Comparison of ENCODE assay signal across 17 cellular contexts in genomic region chr4:113610542-113610941, GRCh38.
A peak's percentile ranks its signal among the peaks of the same experiment; 100 is the strongest.
DNase-seq lines count a peak whose midpoint lies in the region; ATAC-seq, FAIRE-seq and TF ChIP-seq lines count a peak whose summit lies in the region.
"Had no signal": no experiment of that assay in that cellular context is flagged by ENCODE, and none has a peak within 500 bp of the region (broad histone marks: within the 10 kb centered on the region; RNA-seq: fewer than 3 reads in every experiment).

No MANE protein-coding gene starts in this region.

- no peaks in the 10 kb centered on the region for H3K36me3 ChIP-seq in pancreas
- H3K36me3 ChIP-seq in GM23248 (ENCODE audit: low read depth) = 0 out of 2 replicates have a peak, but pooled peaks cover 19% of the 10 kb centered on the region

- DNase-seq in activated naive CD4-positive, alpha-beta T cell treated with anti-CD3 and anti-CD28 coated beads, Interleukin-2, amount 50 U/mL, for 16 hours = no peak
- peak; percentile 62 for DNase-seq in NCI-H1105 treated with DMSO at 0.1 percent for 48 hours (lab: John Stamatoyannopoulos, UW)
- peak; percentile 44 for DNase-seq in NCI-H510A treated with DMSO at 0.1 percent for 48 hours (lab: John Stamatoyannopoulos, UW)
- no peak for DNase-seq in pancreas
- no peak for DNase-seq in GM23248
- DNase-seq in NCI-H524 treated with DMSO at 0.1 percent for 48 hours (lab: John Stamatoyannopoulos, UW) = no peak
- DNase-seq in NCI-H82 treated with DMSO at 0.1 percent for 48 hours (lab: John Stamatoyannopoulos, UW; ENCODE audit: unreplicated experiment) = no peak
- DNase-seq: CD4-positive, alpha-beta memory T cell; KG1; NCI-H2107; NCI-H524; NK-92 treated with Interleukin-12 subunit alpha and Interleukin-12 subunit beta, amount 100 ng/mL, for 24 hours; PC-3; T-helper 1 cell had no signal

- no peak overlapping the region for H3K9ac ChIP-seq in GM23248

- H3K9me2 ChIP-seq in GM23248 (ENCODE audit: insufficient read depth) = no peaks in the 10 kb centered on the region; the same call in 1 of the 2 replicates

- in situ Hi-C loops in GM23248 (cut with MboI) = no loop called here

- H3K9me3 ChIP-seq in pancreas = no peaks in the 10 kb centered on the region
- no peaks in the 10 kb centered on the region for H3K9me3 ChIP-seq in GM23248 (ENCODE audit: low read depth)

- H3K4me1 Mint-ChIP-seq in activated naive CD4-positive, alpha-beta T cell treated with anti-CD3 and anti-CD28 coated beads, Interleukin-2, amount 50 U/mL, for 24 hours = peaks cover 53% of the 10 kb centered on the region

- TF ChIP-seq CTCF in pancreas (IDR thresholded peaks at IDR 0.05) = no peak

- peak in 3 of 4 donors; percentile 27 to 30 (median 29) for ATAC-seq in pancreas
- ATAC-seq: PC-3 had no signal

- H3K27me3 Mint-ChIP-seq in activated naive CD4-positive, alpha-beta T cell treated with anti-CD3 and anti-CD28 coated beads, Interleukin-2, amount 50 U/mL, for 24 hours = no peaks in the 10 kb centered on the region
- H3K27me3 Mint-ChIP-seq: B cell; CD4-positive, alpha-beta memory T cell had no signal

- 0 out of 2 replicates have a peak, but pooled peaks cover 5% of the 10 kb centered on the region for H3F3A ChIP-seq in GM23248 (ENCODE audit: insufficient read depth)

- H4K20me1 ChIP-seq in GM23248 (ENCODE audit: insufficient read depth) = no peaks in the 10 kb centered on the region

- H3K4me2 ChIP-seq in GM23248 (ENCODE audit: unreplicated experiment) = no peak overlapping the region

- H3K27me3 ChIP-seq in pancreas (no peaks in the 10 kb centered on the region), GM23248 (replicated peaks; ENCODE audit: insufficient read depth) (no peaks in the 10 kb centered on the region)

- H3K4me3 ChIP-seq in pancreas (no peak overlapping the region), GM23248 (no peak overlapping the region)

- H3K79me2 ChIP-seq in GM23248 (ENCODE audit: insufficient read depth) = peaks cover 92% of the 10 kb centered on the region

- no peak overlapping the region for H3K27ac ChIP-seq in pancreas
- no peak overlapping the region for H3K27ac ChIP-seq in GM23248

- H2AFZ ChIP-seq in GM23248 = no peak overlapping the region

- H3K36me3 Mint-ChIP-seq in activated naive CD4-positive, alpha-beta T cell treated with anti-CD3 and anti-CD28 coated beads, Interleukin-2, amount 50 U/mL, for 24 hours = peaks cover 37% of the 10 kb centered on the region

- H3K27ac Mint-ChIP-seq in activated naive CD4-positive, alpha-beta T cell treated with anti-CD3 and anti-CD28 coated beads, Interleukin-2, amount 50 U/mL, for 24 hours = peak overlapping the region; percentile 65
- H3K27ac Mint-ChIP-seq: B cell had no signal

- no peak overlapping the region for H3K4me3 Mint-ChIP-seq in activated naive CD4-positive, alpha-beta T cell treated with anti-CD3 and anti-CD28 coated beads, Interleukin-2, amount 50 U/mL, for 24 hours
- H3K4me3 Mint-ChIP-seq: B cell; CD4-positive, alpha-beta memory T cell had no signal

- H3K9me3 Mint-ChIP-seq in activated naive CD4-positive, alpha-beta T cell treated with anti-CD3 and anti-CD28 coated beads, Interleukin-2, amount 50 U/mL, for 24 hours = peaks cover 15% of the 10 kb centered on the region

- intact Hi-C loops in pancreas (cut with DNase I) = no loop called here

- peaks cover under 1 to 4% (median 2%) of the 10 kb centered on the region in 3 donors for H3K4me1 ChIP-seq in pancreas
- peaks cover 11% of the 10 kb centered on the region for H3K4me1 ChIP-seq in GM23248 (ENCODE audit: insufficient read depth)

- WGBS in pancreas, 2 donors = 64 to 65% methylated on average over 3 of the region's 3 CpGs
- 94 to 97% methylated on average over 3 of the region's 3 CpGs for WGBS in GM23248 (ENCODE audit: low coverage in 1 of 2, low lambda C conversion rate in 2 of 2, missing lambda C conversion rate in 2 of 2), 2 experiments

- FAIRE-seq in pancreas (lab: Jason Lieb, UNC) = no peak
- FAIRE-seq: H1 had no signal

Comparison
In these comparisons a context has a peak if more than half of its experiments do, and no peak if none do; other contexts are left out.
1. DNase-seq: peak in NCI-H1105 treated with DMSO at 0.1 percent for 48 hours (single experiment) and NCI-H510A treated with DMSO at 0.1 percent for 48 hours (single experiment); none in activated naive CD4-positive, alpha-beta T cell treated with anti-CD3 and anti-CD28 coated beads, Interleukin-2, amount 50 U/mL, for 16 hours (single experiment), pancreas (0 of 6), GM23248 (single experiment), NCI-H524 treated with DMSO at 0.1 percent for 48 hours (single experiment) and NCI-H82 treated with DMSO at 0.1 percent for 48 hours (single experiment).